8 cellular contexts compared by ENCODE assay signal in genomic region chr1:224432141-224432540, GRCh38. TPM values are rescaled to one million over a fixed set of nuclear protein-coding genes. Genes with fewer than 3 reads are reported as not detected.
A peak's percentile ranks its signal among the peaks of the same experiment; 100 is the strongest.
DNase-seq lines count a peak whose midpoint lies in the region.

No MANE protein-coding gene starts in this region.

- peak overlapping the region; percentile 88 for H3K27ac Mint-ChIP-seq in activated CD4-positive, alpha-beta T cell treated with anti-CD3 and anti-CD28 coated beads, Interleukin-2, amount 10 ng/mL, durations not matched to agents 7 days and 5 days
- peak overlapping the region; percentile 87 for H3K27ac Mint-ChIP-seq in activated naive CD8-positive, alpha-beta T cell

- DNase-seq in activated CD4-positive, alpha-beta T cell treated with anti-CD3 and anti-CD28 coated beads, Interleukin-2, amount 10 ng/mL, durations not matched to agents 7 days and 5 days = no peak
- no peak for DNase-seq in activated CD4-positive, alpha-beta T cell treated with anti-CD3 and anti-CD28 coated beads for 4 hours
- no peak for DNase-seq in middle frontal gyrus (ENCODE audit: extremely low spot score, low spot score)
- no peak for DNase-seq in amniotic stem cell (lab: John Stamatoyannopoulos, UW)
- DNase-seq in HuH-7.5 (ENCODE audit: low spot score) = no peak

- H3K4me1 Mint-ChIP-seq in activated CD4-positive, alpha-beta T cell treated with anti-CD3 and anti-CD28 coated beads, Interleukin-2, amount 10 ng/mL, durations not matched to agents 7 days and 5 days = peaks cover 68% of the 10 kb centered on the region
- H3K4me1 Mint-ChIP-seq in activated naive CD8-positive, alpha-beta T cell (ENCODE audit: low read depth) = peaks cover 65% of the 10 kb centered on the region

- peaks cover 39% of the 10 kb centered on the region for H3K36me3 Mint-ChIP-seq in activated CD4-positive, alpha-beta T cell treated with anti-CD3 and anti-CD28 coated beads, Interleukin-2, amount 10 ng/mL, durations not matched to agents 7 days and 5 days (ENCODE audit: low read depth)
- H3K36me3 Mint-ChIP-seq in activated naive CD8-positive, alpha-beta T cell = peaks cover 7% of the 10 kb centered on the region

- peak overlapping the region; percentile 93 for H3K4me3 ChIP-seq in iPS-20b (ENCODE audit: low read length)

- H3K27me3 Mint-ChIP-seq in activated CD4-positive, alpha-beta T cell treated with anti-CD3 and anti-CD28 coated beads, Interleukin-2, amount 10 ng/mL, durations not matched to agents 7 days and 5 days = no peaks in the 10 kb centered on the region
- no peaks in the 10 kb centered on the region for H3K27me3 Mint-ChIP-seq in activated naive CD8-positive, alpha-beta T cell

- peaks cover 13% of the 10 kb centered on the region for H3K4me1 ChIP-seq in iPS-20b (ENCODE audit: insufficient read depth, low read length)

- peaks cover 58% of the 10 kb centered on the region for H3K36me3 ChIP-seq in iPS-20b (ENCODE audit: insufficient read depth, low read depth, low read length)

- no peak overlapping the region for H3K27ac ChIP-seq in iPS-20b (ENCODE audit: low read length)
- peak overlapping the region; percentile 3 for H3K27ac ChIP-seq in temporal lobe (ENCODE audit: low read depth, low read length)

- no peaks in the 10 kb centered on the region for H3K9me3 ChIP-seq in iPS-20b (ENCODE audit: insufficient read depth, low read depth, low read length)

- H3K9ac ChIP-seq in iPS-20b (ENCODE audit: low read depth, low read length) = peak overlapping the region; percentile 77; the same call in 1 of the 2 replicates

- no peaks in the 10 kb centered on the region for H3K9me3 Mint-ChIP-seq in activated CD4-positive, alpha-beta T cell treated with anti-CD3 and anti-CD28 coated beads, Interleukin-2, amount 10 ng/mL, durations not matched to agents 7 days and 5 days
- H3K9me3 Mint-ChIP-seq in activated naive CD8-positive, alpha-beta T cell (ENCODE audit: low read depth) = no peaks in the 10 kb centered on the region

- CTCF ChIA-PET in activated CD4-positive, alpha-beta T cell treated with anti-CD3 and anti-CD28 coated beads, Interleukin-2, amount 10 ng/mL, durations not matched to agents 7 days and 5 days (lab: Charles Lee) = interaction anchor here (0.8 to 1.8 kb wide), 6 partner anchors 9 to 316 kb away, joined by 3 to 7 read pairs (median 3); no protein-coding TSS in a partner anchor

- H3K4me3 Mint-ChIP-seq in activated CD4-positive, alpha-beta T cell treated with anti-CD3 and anti-CD28 coated beads, Interleukin-2, amount 10 ng/mL, durations not matched to agents 7 days and 5 days = peak overlapping the region; percentile 91
- peak overlapping the region; percentile 93 for H3K4me3 Mint-ChIP-seq in activated naive CD8-positive, alpha-beta T cell

- POLR2A ChIA-PET in activated CD4-positive, alpha-beta T cell treated with anti-CD3 and anti-CD28 coated beads, Interleukin-2, amount 10 ng/mL, durations not matched to agents 7 days and 5 days (lab: Charles Lee) = interaction anchor here (0.9 kb wide), 1 partner anchor 313 kb away, joined by 3 read pairs; no protein-coding TSS in a partner anchor

- no peaks in the 10 kb centered on the region for H3K27me3 ChIP-seq in iPS-20b (ENCODE audit: insufficient read depth, low read length)

RNA-seq across cellular contexts. Expression of gene WDR26, which starts 2.5 kb away (rescaled TPM):
- total RNA-seq in activated CD4-positive, alpha-beta T cell treated with anti-CD3 and anti-CD28 coated beads, Interleukin-2, amount 10 ng/mL, durations not matched to agents 7 days and 5 days = 10 to 100 TPM; 67.7 to 74.2 TPM
- 79.4 TPM for total RNA-seq in temporal lobe
